Comparison of ENCODE assay signal across 10 cellular contexts in genomic region chrX:139766545-139766983, GRCh38. TPM values are rescaled to one million over a fixed set of nuclear protein-coding genes. Genes with fewer than 3 reads are reported as not detected.
DNase-seq lines count a peak whose midpoint lies in the region; ATAC-seq and TF ChIP-seq lines count a peak whose summit lies in the region.
"Had no signal": no experiment of that assay in that cellular context is flagged by ENCODE, and none has a peak within 500 bp of the region (broad histone marks: within the 10 kb centered on the region; RNA-seq: fewer than 3 reads in every experiment).

No MANE protein-coding gene starts in this region.

- TF ChIP-seq CTCF in NB4 (IDR thresholded peaks at IDR 0.05; ENCODE audit: low read depth, low read length) (no peak), GM23338 (conservative IDR thresholded peaks at IDR 0.05; ENCODE audit: low read depth in 2 of 2) (no peak)

- H3K4me1 ChIP-seq in GM23338 (ENCODE audit: insufficient read depth) = no peaks in the 10 kb centered on the region

- H3K27ac Mint-ChIP-seq in immature natural killer cell (no peak overlapping the region), GM23338 (no peak overlapping the region)

- no peak overlapping the region for H3K4me2 ChIP-seq in GM23338

- H3K79me2 ChIP-seq in GM23338 (replicated peaks; ENCODE audit: insufficient read depth) = no peaks in the 10 kb centered on the region

- no peak overlapping the region for H2AFZ ChIP-seq in GM23338

- H3K27me3 ChIP-seq in GM23338 (ENCODE audit: insufficient read depth) = no peaks in the 10 kb centered on the region

- H3K4me3 ChIP-seq in NB4 (ENCODE audit: low read depth, low read length) (no peak overlapping the region), GM23338 (no peak overlapping the region)

- H3F3A ChIP-seq in GM23338 (replicated peaks; ENCODE audit: low read depth) = no peaks in the 10 kb centered on the region

- H3K36me3 Mint-ChIP-seq in immature natural killer cell (peaks cover 6 to 13% (median 10%) of the 10 kb centered on the region in 3 donors), GM23338 (ENCODE audit: low read depth) (peaks cover 8% of the 10 kb centered on the region; the same call in 2 of the 3 replicates)

- H3K9me3 Mint-ChIP-seq in immature natural killer cell = no peaks in the 10 kb centered on the region
- H3K9me3 Mint-ChIP-seq in GM23338 = no peaks in the 10 kb centered on the region; the same call in 1 of the 3 replicates

- no peaks in the 10 kb centered on the region for H3K36me3 ChIP-seq in GM23338 (ENCODE audit: insufficient read depth)

- H4K20me1 ChIP-seq in GM23338 (replicated peaks; ENCODE audit: insufficient read depth) = no peaks in the 10 kb centered on the region

- ATAC-seq in GM18867 (IDR thresholded peaks at IDR 0.05; ENCODE audit: unreplicated experiment) (peak; percentile 83), HG02610 (IDR thresholded peaks at IDR 0.05; ENCODE audit: unreplicated experiment) (peak; percentile 82), GM23338 (no peak)

- H3K9me2 ChIP-seq in GM23338 (ENCODE audit: insufficient read depth) = no peaks in the 10 kb centered on the region

- H3K4me1 Mint-ChIP-seq in immature natural killer cell (no peaks in the 10 kb centered on the region), GM23338 (no peaks in the 10 kb centered on the region)

- H3K27me3 Mint-ChIP-seq in immature natural killer cell (ENCODE audit: low read depth in 3 of 3) = peaks cover 0 to 4% (median 0%) of the 10 kb centered on the region in 3 donors
- no peaks in the 10 kb centered on the region for H3K27me3 Mint-ChIP-seq in GM23338 (ENCODE audit: insufficient read depth, low read depth, poor library complexity)

- H3K27ac ChIP-seq in GM23338 (ENCODE audit: low read depth) = no peak overlapping the region

- DNase-seq in NB4 (ENCODE audit: low read depth) (peak; percentile 11), immature natural killer cell (peak; percentile 56 to 70 (median 69)), GM23338 (ENCODE audit: low spot score) (no peak), glomerular visceral epithelial cell (ENCODE audit: extremely low spot score) (no peak), NCI-H2227 treated with DMSO at 0.1 percent for 48 hours (lab: John Stamatoyannopoulos, UW) (no peak), dermis blood vessel endothelial cell (no peak)
- DNase-seq: effector CD4-positive, alpha-beta T cell; kidney glomerular epithelial cell had no signal

- TF ChIP-seq POLR2A in NB4 (IDR thresholded peaks at IDR 0.05; ENCODE audit: extremely low read depth, insufficient read length) = no peak

- H3K4me3 Mint-ChIP-seq in immature natural killer cell = no peak overlapping the region
- H3K4me3 Mint-ChIP-seq in GM23338 = no peak overlapping the region

TF ChIP-seq in GM23338, 12 proteins besides CTCF, POLR2A, EP300 and RAD21:
- TF ChIP-seq JUNB (IDR thresholded peaks at IDR 0.05; ENCODE audit: unreplicated experiment) = no peak
- no peak for TF ChIP-seq ZNF462 (CRISPR knock-in tag; IDR thresholded peaks at IDR 0.05)
- TF ChIP-seq STAT1 (IDR thresholded peaks at IDR 0.05; ENCODE audit: unreplicated experiment) = no peak
- no peak for TF ChIP-seq ZNF114 (CRISPR knock-in tag; IDR thresholded peaks at IDR 0.05)

RNA-seq across cellular contexts. Expression of gene MCF2, which starts 58.6 kb away (rescaled TPM):
- polyA plus RNA-seq in immature natural killer cell = 1 to 10 TPM in 1 of 3 donors, under 1 TPM in 1, not detected in 1; 0.20 to 1.3 TPM
- total RNA-seq in GM23338 (2014; rRNA removed; shearing (Covaris generic)) = 0.39 and 1.1 TPM in 2 replicates
- polyA plus RNA-seq in GM23338 (2016; fragmentation: Nextera tagmentation; extraction: Ambion mirVana) = 0.78 and 1.4 TPM in 2 replicates
- 0.05 TPM in 1 of 2 replicates, not detected in the other for total RNA-seq in dermis blood vessel endothelial cell

Comparison
In these comparisons a context has a peak if more than half of its experiments do, and no peak if none do; other contexts are left out.
1. DNase-seq: peak in NB4 (single experiment) and immature natural killer cell (3 of 3); none in GM23338 (single experiment), glomerular visceral epithelial cell (single experiment), NCI-H2227 treated with DMSO at 0.1 percent for 48 hours (single experiment) and dermis blood vessel endothelial cell (single experiment).